10 cellular contexts compared by ENCODE assay signal in genomic region chr20:25036331-25036936, GRCh38. TPM values are rescaled to one million over a fixed set of nuclear protein-coding genes. Genes with fewer than 3 reads are reported as not detected.
DNase-seq lines count a peak whose midpoint lies in the region.
"Had no signal": no experiment of that assay in that cellular context is flagged by ENCODE, and none has a peak within 500 bp of the region (broad histone marks: within the 10 kb centered on the region; RNA-seq: fewer than 3 reads in every experiment).

No MANE protein-coding gene starts in this region.

- peak overlapping the region in 5 of 7 donors; percentile 11 to 65 (median 50) for H3K4me3 Mint-ChIP-seq in CD8-positive, alpha-beta memory T cell
- peak overlapping the region; percentile 16 to 90 (median 73) for H3K4me3 Mint-ChIP-seq in IgD-negative memory B cell
- H3K4me3 Mint-ChIP-seq in dendritic cell treated with granulocyte-macrophage colony-stimulating factor and Interleukin-4, amounts not matched to agents 40 ng/mL and 50 ng/mL, for 4 days = no peak overlapping the region

- POLR2A ChIA-PET in CD8-positive, alpha-beta memory T cell (lab: Charles Lee) = interaction anchor here (0.6 to 1.2 kb wide), 4 partner anchors 17 to 113 kb away, joined by 3 to 4 read pairs (median 3); partner anchors contain the start of gene ACSS1

- peaks cover 49% of the 10 kb centered on the region for H3K4me1 ChIP-seq in CD8-positive, alpha-beta memory T cell (ENCODE audit: insufficient read depth, low read length)

- DNase-seq in CD8-positive, alpha-beta memory T cell = peak in 1 of 5 donors; percentile 23
- DNase-seq in pons (ENCODE audit: low spot score) (peak; percentile 48), HPDE6-E6E7 (ENCODE audit: extremely low spot score) (no peak), mesenteric fat pad (ENCODE audit: low spot score) (no peak), NCI-H2081 (lab: John Stamatoyannopoulos, UW) (no peak), DMS79 treated with DMSO at 0.1 percent for 48 hours (lab: John Stamatoyannopoulos, UW) (no peak)
- DNase-seq: stimulated activated CD4-positive, alpha-beta T cell treated with anti-CD3 and anti-CD28 coated beads, Interleukin-12 subunit alpha, Interleukin-12 subunit beta, amount 100 ng/mL, for 4 hours had no signal

- peaks cover 0 to 39% (median 3%) of the 10 kb centered on the region in 3 donors for H3K36me3 Mint-ChIP-seq in CD8-positive, alpha-beta memory T cell
- no peaks in the 10 kb centered on the region for H3K36me3 Mint-ChIP-seq in IgD-negative memory B cell
- peaks cover 30% of the 10 kb centered on the region for H3K36me3 Mint-ChIP-seq in dendritic cell treated with granulocyte-macrophage colony-stimulating factor and Interleukin-4, amounts not matched to agents 40 ng/mL and 50 ng/mL, for 4 days (ENCODE audit: low read depth)

- CTCF ChIA-PET in CD8-positive, alpha-beta memory T cell (lab: Charles Lee) = interaction anchor here (1.2 to 1.7 kb wide), 3 partner anchors 10 to 28 kb away, joined by 3 to 4 read pairs (median 3); no protein-coding TSS in a partner anchor

- peak overlapping the region; percentile 35 for H3K4me3 ChIP-seq in CD8-positive, alpha-beta memory T cell (ENCODE audit: low read length)
- H3K4me3 ChIP-seq: cardiac muscle cell had no signal

- H3K9me3 ChIP-seq in CD8-positive, alpha-beta memory T cell (ENCODE audit: low read length) = no peaks in the 10 kb centered on the region

- peaks cover 37 to 76% (median 38%) of the 10 kb centered on the region in 3 donors for H3K4me1 Mint-ChIP-seq in CD8-positive, alpha-beta memory T cell
- H3K4me1 Mint-ChIP-seq in IgD-negative memory B cell = peaks cover 31 to 35% (median 34%) of the 10 kb centered on the region in 3 donors
- peaks cover 37% of the 10 kb centered on the region for H3K4me1 Mint-ChIP-seq in dendritic cell treated with granulocyte-macrophage colony-stimulating factor and Interleukin-4, amounts not matched to agents 40 ng/mL and 50 ng/mL, for 4 days (ENCODE audit: low read depth)

- H3K27me3 ChIP-seq in CD8-positive, alpha-beta memory T cell (ENCODE audit: insufficient read depth, low read length, poor library complexity, severe bottlenecking) = no peaks in the 10 kb centered on the region
- H3K27me3 ChIP-seq: cardiac muscle cell had no signal

- no peak overlapping the region for H3K27ac ChIP-seq in CD8-positive, alpha-beta memory T cell (ENCODE audit: low read depth, low read length)
- H3K27ac ChIP-seq: cardiac muscle cell had no signal

- H3K9me3 Mint-ChIP-seq in CD8-positive, alpha-beta memory T cell = no peaks in the 10 kb centered on the region
- H3K9me3 Mint-ChIP-seq in IgD-negative memory B cell = no peaks in the 10 kb centered on the region
- no peaks in the 10 kb centered on the region for H3K9me3 Mint-ChIP-seq in dendritic cell treated with granulocyte-macrophage colony-stimulating factor and Interleukin-4, amounts not matched to agents 40 ng/mL and 50 ng/mL, for 4 days

- no peaks in the 10 kb centered on the region for H3K27me3 Mint-ChIP-seq in CD8-positive, alpha-beta memory T cell
- no peaks in the 10 kb centered on the region for H3K27me3 Mint-ChIP-seq in IgD-negative memory B cell
- H3K27me3 Mint-ChIP-seq in dendritic cell treated with granulocyte-macrophage colony-stimulating factor and Interleukin-4, amounts not matched to agents 40 ng/mL and 50 ng/mL, for 4 days = no peaks in the 10 kb centered on the region

- H3K36me3 ChIP-seq in CD8-positive, alpha-beta memory T cell (ENCODE audit: insufficient read depth, low read length) = no peaks in the 10 kb centered on the region
- H3K36me3 ChIP-seq: cardiac muscle cell had no signal

- intact Hi-C loops in dendritic cell treated with granulocyte-macrophage colony-stimulating factor and Interleukin-4, amounts not matched to agents 40 ng/mL and 50 ng/mL, for 4 days (cut with micrococcal nuclease) = no loop called here

- H3K27ac Mint-ChIP-seq in CD8-positive, alpha-beta memory T cell = peak overlapping the region; percentile 3 to 92 (median 87)
- H3K27ac Mint-ChIP-seq in IgD-negative memory B cell = peak overlapping the region; percentile 82 to 90 (median 85)
- peak overlapping the region; percentile 23 for H3K27ac Mint-ChIP-seq in dendritic cell treated with granulocyte-macrophage colony-stimulating factor and Interleukin-4, amounts not matched to agents 40 ng/mL and 50 ng/mL, for 4 days

RNA-seq across cellular contexts. Expression of gene ACSS1, which starts 21.5 kb away (rescaled TPM):
- total RNA-seq in CD8-positive, alpha-beta memory T cell = 10 to 100 TPM; 24.5 to 24.8 TPM
- polyA plus RNA-seq in CD8-positive, alpha-beta memory T cell = 59.6 TPM
- polyA plus RNA-seq in IgD-negative memory B cell = 59.8 TPM
- 14.3 TPM for total RNA-seq in mesenteric fat pad
- total RNA-seq: cardiac muscle cell had no signal
- polyA plus RNA-seq: cardiac muscle cell had no signal

RNA-seq across cellular contexts. Expression of gene APMAP, which starts 43.9 kb away (rescaled TPM):
- 10 to 100 TPM; 82.5 to 83.6 TPM for total RNA-seq in CD8-positive, alpha-beta memory T cell
- 228 TPM for polyA plus RNA-seq in CD8-positive, alpha-beta memory T cell
- polyA plus RNA-seq in IgD-negative memory B cell = 42.0 TPM
- 166 TPM for total RNA-seq in mesenteric fat pad

RNA-seq across cellular contexts. Expression of gene VSX1, which starts 45.5 kb away (rescaled TPM):
- not detected for total RNA-seq in CD8-positive, alpha-beta memory T cell
- not detected for polyA plus RNA-seq in CD8-positive, alpha-beta memory T cell
- polyA plus RNA-seq in IgD-negative memory B cell = not detected
- not detected for total RNA-seq in mesenteric fat pad
- total RNA-seq: cardiac muscle cell had no signal
- polyA plus RNA-seq: cardiac muscle cell had no signal

Comparison
In these comparisons a context has a peak if more than half of its experiments do, and no peak if none do; other contexts are left out.
1. H3K27ac Mint-ChIP-seq: peak in every context shown above with its lines; median percentile 87 in CD8-positive, alpha-beta memory T cell; 85 in IgD-negative memory B cell; 23 in dendritic cell treated with granulocyte-macrophage colony-stimulating factor and Interleukin-4, amounts not matched to agents 40 ng/mL and 50 ng/mL, for 4 days.